In the genomic region with DNA sequence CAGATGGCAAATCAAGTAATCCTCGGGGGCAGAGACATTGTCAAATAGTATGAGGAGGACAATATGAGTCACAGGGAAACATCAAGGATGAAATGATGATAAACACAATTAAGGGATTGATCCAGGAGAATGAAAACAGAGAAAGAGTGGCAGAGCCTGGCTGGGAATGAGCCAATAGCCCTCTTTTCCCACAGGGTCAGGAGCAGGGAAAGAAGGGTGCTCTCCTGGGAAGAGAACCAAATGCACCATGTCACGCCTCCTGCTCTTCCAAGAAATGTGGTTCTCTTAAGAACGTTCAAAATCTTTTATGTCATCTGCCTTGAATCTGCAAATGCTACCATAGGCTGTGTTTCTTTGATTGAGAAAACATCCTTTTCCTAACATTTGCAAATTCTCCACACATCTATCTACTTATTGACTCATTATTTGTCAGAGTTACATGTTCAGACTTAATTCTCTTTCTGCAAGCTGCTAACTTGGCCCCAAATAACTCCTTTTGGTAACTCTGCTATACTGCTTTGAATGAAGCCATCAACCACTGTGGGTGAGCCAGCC, we compare ENCODE assay signal across 12 cellular contexts. TPM values are rescaled to one million over a fixed set of nuclear protein-coding genes. Genes with fewer than 3 reads are reported as not detected.
A peak's percentile ranks its signal among the peaks of the same experiment; 100 is the strongest.
DNase-seq lines count a peak whose midpoint lies in the region; ATAC-seq and TF ChIP-seq lines count a peak whose summit lies in the region.
"Had no signal": no experiment of that assay in that cellular context is flagged by ENCODE, and none has a peak within 500 bp of the region (broad histone marks: within the 10 kb centered on the region; RNA-seq: fewer than 3 reads in every experiment).

No MANE protein-coding gene starts in this region.

- DNase-seq in CD14-positive monocyte (ENCODE audit: low spot score) (no peak), HS-5 (ENCODE audit: low read depth) (peak; percentile 41), cardiac fibroblast (ENCODE audit: low read depth in 2 of 2) (peak; percentile 68 to 87), H9 (no peak), colonic mucosa (no peak), LoVo (ENCODE audit: low spot score) (no peak)
- DNase-seq in natural killer cell treated with Interleukin-12 subunit alpha and Interleukin-12 subunit beta and Interleukin-15 and Interleukin-18, amount 100 ng/mL, for 72 hours (ENCODE audit: low spot score), result no peak
- DNase-seq: activated T-cell treated with anti-CD3 and anti-CD28 coated beads, Interleukin-2, amount 50 U/mL, for 1 hour; left lung; NCI-H446 treated with DMSO at 0.1 percent for 48 hours had no signal

- peak overlapping the region in 1 of 2 donors; percentile 85 for H3K4me3 Mint-ChIP-seq in CD14-positive monocyte
- peak overlapping the region; percentile 91 for H3K4me3 Mint-ChIP-seq in natural killer cell treated with Interleukin-12 subunit alpha and Interleukin-12 subunit beta and Interleukin-15 and Interleukin-18, amount 100 ng/mL, for 72 hours
- H3K4me3 Mint-ChIP-seq in H9, result no peak overlapping the region
- H3K4me3 Mint-ChIP-seq: T-helper 2 cell treated with Interferon-gamma antibody and Interleukin-4, amounts not matched to agents 5 μg/mL and 100 μg/mL, for 36 hours had no signal

- H3K27me3 Mint-ChIP-seq in CD14-positive monocyte (ENCODE audit: low read depth in 3 of 3), result peaks cover 0 to 4% (median 0%) of the 10 kb centered on the region in 3 donors
- no peaks in the 10 kb centered on the region for H3K27me3 Mint-ChIP-seq in natural killer cell treated with Interleukin-12 subunit alpha and Interleukin-12 subunit beta and Interleukin-15 and Interleukin-18, amount 100 ng/mL, for 72 hours
- H3K27me3 Mint-ChIP-seq in H9 (ENCODE audit: low read depth), result no peaks in the 10 kb centered on the region

- no peak overlapping the region for H3K18ac ChIP-seq in H9 (ENCODE audit: insufficient read length, low read depth, low read length)

- H3T11ph ChIP-seq in H9 (ENCODE audit: low read length), result no peak overlapping the region

- no peak overlapping the region for H3K56ac ChIP-seq in H9 (ENCODE audit: insufficient read length, low read depth, low read length)

- H3K27ac Mint-ChIP-seq in CD14-positive monocyte (peak overlapping the region; percentile 96 to 100 (median 99)), H9 (no peak overlapping the region)
- peak overlapping the region; percentile 93 to 95 for H3K27ac Mint-ChIP-seq in natural killer cell treated with Interleukin-12 subunit alpha and Interleukin-12 subunit beta and Interleukin-15 and Interleukin-18, amount 100 ng/mL, for 72 hours
- H3K27ac Mint-ChIP-seq: T-helper 2 cell treated with Interferon-gamma antibody and Interleukin-4, amounts not matched to agents 5 μg/mL and 100 μg/mL, for 36 hours had no signal

- H3K23me2 ChIP-seq in H9 (ENCODE audit: insufficient read length, low read depth, low read length, poor library complexity, severe bottlenecking), result no peaks in the 10 kb centered on the region

- no peak overlapping the region for H3K4ac ChIP-seq in H9 (ENCODE audit: low read depth, low read length)

- H3K9me3 ChIP-seq in H9 (ENCODE audit: control insufficient read depth, low read depth, low read length) (no peaks in the 10 kb centered on the region), colonic mucosa (no peaks in the 10 kb centered on the region)
- H3K9me3 ChIP-seq: left lung had no signal

- no peaks in the 10 kb centered on the region for H3K79me2 ChIP-seq in H9 (ENCODE audit: insufficient read depth, low read length)

- no peak overlapping the region for H3K23ac ChIP-seq in H9 (ENCODE audit: insufficient read length, low read depth, low read length)

- TF ChIP-seq CTCF in CD14-positive monocyte (IDR thresholded peaks at IDR 0.05) (no peak), cardiac fibroblast (IDR thresholded peaks at IDR 0.05; ENCODE audit: low read depth, low read length) (no peak), H9 (conservative IDR thresholded peaks at IDR 0.05) (no peak), colonic mucosa (IDR thresholded peaks at IDR 0.05) (no peak)

- no peak for ATAC-seq in natural killer cell treated with Interleukin-12 subunit alpha and Interleukin-12 subunit beta and Interleukin-15 and Interleukin-18, amount 100 ng/mL, for 72 hours
- ATAC-seq in HG03342 (IDR thresholded peaks at IDR 0.05; ENCODE audit: unreplicated experiment), result no peak

- H3K36me3 ChIP-seq in colonic mucosa, result no peaks in the 10 kb centered on the region
- H3K36me3 ChIP-seq: left lung had no signal

- H2BK20ac ChIP-seq in H9 (ENCODE audit: low read depth, low read length, poor library complexity, severe bottlenecking), result no peak overlapping the region

- no peak overlapping the region for H2AK5ac ChIP-seq in H9 (ENCODE audit: insufficient read length, low read length)

- H2BK5ac ChIP-seq in H9 (ENCODE audit: insufficient read length, low read length), result no peak overlapping the region

- H3K4me1 Mint-ChIP-seq in CD14-positive monocyte (peaks cover 85% of the 10 kb centered on the region), H9 (peaks cover 32 to 33% of the 10 kb centered on the region in 2 experiments)
- peaks cover 65 to 69% of the 10 kb centered on the region in 2 donors for H3K4me1 Mint-ChIP-seq in natural killer cell treated with Interleukin-12 subunit alpha and Interleukin-12 subunit beta and Interleukin-15 and Interleukin-18, amount 100 ng/mL, for 72 hours (ENCODE audit: low read depth in 2 of 2)

- H3K36me3 Mint-ChIP-seq in CD14-positive monocyte (peaks cover 15 to 24% of the 10 kb centered on the region in 2 donors), H9 (ENCODE audit: insufficient read depth in 1 of 3, low read depth in 3 of 3) (peaks cover 0 to 11% (median 5%) of the 10 kb centered on the region in 3 experiments; a peak in 5 of 7 replicates)
- H3K36me3 Mint-ChIP-seq in natural killer cell treated with Interleukin-12 subunit alpha and Interleukin-12 subunit beta and Interleukin-15 and Interleukin-18, amount 100 ng/mL, for 72 hours, result peaks cover 18% of the 10 kb centered on the region

- no peak overlapping the region for H3K4me2 ChIP-seq in H9 (ENCODE audit: insufficient read depth, insufficient read length, low read length)

- H3K9me3 Mint-ChIP-seq in CD14-positive monocyte (peaks cover 0 to 3% (median 0%) of the 10 kb centered on the region in 7 donors), H9 (no peaks in the 10 kb centered on the region; a peak in 1 of 5 replicates)
- peaks cover 3% of the 10 kb centered on the region for H3K9me3 Mint-ChIP-seq in natural killer cell treated with Interleukin-12 subunit alpha and Interleukin-12 subunit beta and Interleukin-15 and Interleukin-18, amount 100 ng/mL, for 72 hours
- H3K9me3 Mint-ChIP-seq: T-helper 2 cell treated with Interferon-gamma antibody and Interleukin-4, amounts not matched to agents 5 μg/mL and 100 μg/mL, for 36 hours had no signal

- no peak overlapping the region for H2BK12ac ChIP-seq in H9 (ENCODE audit: insufficient read length, low read depth, low read length)

- no peak overlapping the region for H4K91ac ChIP-seq in H9 (ENCODE audit: insufficient read length, low read depth, low read length)

- no peaks in the 10 kb centered on the region for H3K79me1 ChIP-seq in H9 (ENCODE audit: insufficient read depth, low read depth, low read length, poor library complexity, severe bottlenecking)

- intact Hi-C loops in CD14-positive monocyte (cut with micrococcal nuclease), result loop anchor here in 1 of 2 donors (5.0 kb wide), 1 partner anchor 80 kb away; no protein-coding TSS in a partner anchor
- intact Hi-C loops in colonic mucosa (cut with DNase I), result no loop called here

- H2BK15ac ChIP-seq in H9 (ENCODE audit: low read depth, low read length), result no peak overlapping the region

- no peak overlapping the region for H4K5ac ChIP-seq in H9 (ENCODE audit: insufficient read length, low read depth, low read length)

- H3K27ac ChIP-seq in H9 (ENCODE audit: insufficient read length, low read depth, low read length) (no peak overlapping the region), colonic mucosa (no peak overlapping the region)

- no peaks in the 10 kb centered on the region for H4K20me1 ChIP-seq in H9 (ENCODE audit: control insufficient read depth, insufficient read depth, insufficient read length)

- H3K4me3 ChIP-seq in cardiac fibroblast (replicated peaks in 1 of 2; ENCODE audit: low read depth in 2 of 2, low read length in 2 of 2) (no peak overlapping the region), colonic mucosa (no peak overlapping the region)
- H3K4me3 ChIP-seq: left lung had no signal

- H3K9ac ChIP-seq in H9 (ENCODE audit: extremely low read depth, insufficient read length, low read length) (no peak overlapping the region), colonic mucosa (ENCODE audit: low read depth in 2 of 2, low read length in 2 of 2) (no peak overlapping the region)

- no peak overlapping the region for H2BK120ac ChIP-seq in H9 (ENCODE audit: low read depth, low read length, poor library complexity, severe bottlenecking)

- H3K4me1 ChIP-seq in H9 (ENCODE audit: insufficient read depth, low read length) (no peaks in the 10 kb centered on the region; the same call in 1 of the 2 replicates), colonic mucosa (peaks cover 17% of the 10 kb centered on the region)

- no peak overlapping the region for H3K14ac ChIP-seq in H9 (ENCODE audit: insufficient read depth, low read length)

- WGBS in H9 (ENCODE audit: extremely low coverage, insufficient read length, low lambda C conversion rate), result no CpG with 5 or more reads among the region's 3 CpGs

- H3K27me3 ChIP-seq in H9 (ENCODE audit: insufficient read depth, low read length) (no peaks in the 10 kb centered on the region), colonic mucosa (no peaks in the 10 kb centered on the region)
- H3K27me3 ChIP-seq: left lung had no signal

- no peak overlapping the region for H2AFZ ChIP-seq in H9 (ENCODE audit: low read length)

- H4K8ac ChIP-seq in H9 (replicated peaks; ENCODE audit: insufficient read length, low read depth, low read length), result no peak overlapping the region

RNA-seq across cellular contexts. Expression of gene HIPK2, which starts 50.6 kb away (rescaled TPM):
- polyA plus RNA-seq in CD14-positive monocyte, result 1 to 10 TPM; 1.6 to 3.0 TPM
- total RNA-seq in natural killer cell treated with Interleukin-12 subunit alpha and Interleukin-12 subunit beta and Interleukin-15 and Interleukin-18, amount 100 ng/mL, for 72 hours, result 100 to 1,000 TPM; 152 to 245 TPM
- total RNA-seq in H9 (2021), result 19.0 and 21.9 TPM in 2 replicates
- 10 to 100 TPM; 25.3 to 28.4 TPM for total RNA-seq in colonic mucosa

Comparison
In these comparisons a context has a peak if more than half of its experiments do, and no peak if none do; other contexts are left out.
1. DNase-seq: peak in HS-5 (single experiment) and cardiac fibroblast (2 of 2); none in CD14-positive monocyte (single experiment), natural killer cell treated with Interleukin-12 subunit alpha and Interleukin-12 subunit beta and Interleukin-15 and Interleukin-18, amount 100 ng/mL, for 72 hours (single experiment), H9 (single experiment), colonic mucosa (single experiment) and LoVo (single experiment).
2. H3K27ac Mint-ChIP-seq: peak in CD14-positive monocyte (7 of 7) and natural killer cell treated with Interleukin-12 subunit alpha and Interleukin-12 subunit beta and Interleukin-15 and Interleukin-18, amount 100 ng/mL, for 72 hours (2 of 2); none in H9 (0 of 3).